ENCODE assay signal across 8 cellular contexts in the genomic region with DNA sequence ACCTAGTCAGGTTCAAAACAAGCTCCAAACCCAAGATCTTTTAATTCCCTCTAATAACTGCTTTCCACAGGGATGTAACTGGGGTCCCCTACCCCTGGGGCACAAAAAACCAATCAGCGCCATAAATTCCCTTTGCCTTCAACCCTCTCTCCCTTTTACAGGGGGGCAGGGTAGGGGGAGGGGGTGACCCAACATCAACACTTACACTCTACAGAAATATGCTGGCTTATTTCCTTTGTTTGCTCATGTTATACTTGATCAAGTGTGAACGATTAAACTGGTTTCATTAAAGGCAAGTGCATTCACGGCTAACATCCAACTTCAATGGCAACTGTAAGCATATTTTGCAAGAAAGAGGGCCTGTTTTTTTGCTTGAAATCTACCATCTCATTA. TPM values are rescaled to one million over a fixed set of nuclear protein-coding genes. Genes with fewer than 3 reads are reported as not detected.
DNase-seq lines count a peak whose midpoint lies in the region; FAIRE-seq and TF ChIP-seq lines count a peak whose summit lies in the region.

No MANE protein-coding gene starts in this region.

- TF ChIP-seq CTCF in foreskin fibroblast (IDR thresholded peaks at IDR 0.05; ENCODE audit: low read depth, low read length) (no peak), GM13977 (IDR thresholded peaks at IDR 0.05; ENCODE audit: extremely low read depth, insufficient read depth, missing control alignments) (no peak)

- peaks cover 11% of the 10 kb centered on the region for H3K4me1 ChIP-seq in effector memory CD4-positive, alpha-beta T cell (ENCODE audit: control insufficient read depth, insufficient read depth, low read length, poor library complexity, severe bottlenecking)

- H3K27me3 ChIP-seq in effector memory CD4-positive, alpha-beta T cell (replicated peaks; ENCODE audit: control insufficient read depth, insufficient read depth, low read length, poor library complexity, severe bottlenecking) = peaks cover 26% of the 10 kb centered on the region

- no peaks in the 10 kb centered on the region for H3K36me3 ChIP-seq in effector memory CD4-positive, alpha-beta T cell (ENCODE audit: control insufficient read depth, insufficient read depth, low read length)

- DNase-seq in ELF-1 (ENCODE audit: low read depth, low spot score) (peak; percentile 52), OCI-M1 (lab: John Stamatoyannopoulos, UW) (peak; percentile 58), foreskin fibroblast (peak in 1 of 2 donors; percentile 33), retina (peak; percentile 36), GF-D8 (lab: John Stamatoyannopoulos, UW) (no peak), GM13977 (ENCODE audit: low spot score) (no peak), frontal cortex (ENCODE audit: low spot score in 2 of 2) (no peak)
- DNase-seq in effector memory CD4-positive, alpha-beta T cell = no peak

- FAIRE-seq in frontal cortex (lab: Jason Lieb, UNC) = no peak

- H3K27ac ChIP-seq in effector memory CD4-positive, alpha-beta T cell (ENCODE audit: insufficient read depth, low read length, poor library complexity, severe bottlenecking) = no peak overlapping the region

- peak overlapping the region; percentile 74 to 78 for H3K4me3 ChIP-seq in foreskin fibroblast (ENCODE audit: low read depth in 1 of 2, low read length in 2 of 2)
- H3K4me3 ChIP-seq in effector memory CD4-positive, alpha-beta T cell (ENCODE audit: insufficient read depth, low read depth, low read length, poor library complexity, severe bottlenecking) = no peak overlapping the region

- H3K9me3 ChIP-seq in effector memory CD4-positive, alpha-beta T cell (ENCODE audit: control insufficient read depth, low read length) = no peaks in the 10 kb centered on the region

- in situ Hi-C loops in GM13977 (cut with MboI; ENCODE audit: low pct_unique_long_range_greater_than_20kb, low sequenced_read_pairs, unreplicated experiment) = no loop called here

RNA-seq across cellular contexts. Expression of gene CTBP2, which starts 2.9 kb away (rescaled TPM):
- 32.6 TPM for total RNA-seq in frontal cortex

Comparison
In these comparisons a context has a peak if more than half of its experiments do, and no peak if none do; other contexts are left out.
1. DNase-seq: peak in ELF-1 (single experiment), OCI-M1 (single experiment) and retina (single experiment); none in GF-D8 (single experiment), GM13977 (single experiment), effector memory CD4-positive, alpha-beta T cell (0 of 3) and frontal cortex (0 of 2).